ENCODE assay signal across 19 cellular contexts in the genomic region with DNA sequence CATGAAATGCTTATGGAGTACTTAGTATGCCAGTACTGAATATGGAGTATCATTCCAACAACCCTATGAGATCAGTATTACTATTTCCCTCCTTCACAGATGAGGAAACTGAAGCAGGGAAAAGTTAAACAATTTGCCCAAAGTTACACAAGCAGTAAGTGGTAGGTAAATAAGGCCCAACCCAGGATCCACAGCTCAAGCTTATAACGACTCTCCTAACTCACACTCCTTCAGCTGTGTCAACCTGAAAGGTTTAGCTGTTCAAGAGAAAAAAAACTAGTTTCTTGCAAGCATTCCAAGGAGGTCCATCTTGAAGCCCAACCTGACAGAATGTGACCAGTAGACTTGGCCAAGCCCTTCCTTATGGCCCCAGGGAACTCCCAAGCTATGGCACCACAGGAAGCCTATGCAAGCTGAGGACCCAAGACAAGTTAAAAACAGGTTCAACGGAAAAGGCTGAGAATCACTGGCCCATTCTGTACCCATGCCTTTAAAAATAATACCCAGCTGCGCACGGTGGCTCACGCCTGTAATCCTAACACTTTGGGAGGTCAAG. TPM values are rescaled to one million over a fixed set of nuclear protein-coding genes. Genes with fewer than 3 reads are reported as not detected.
DNase-seq lines count a peak whose midpoint lies in the region; ATAC-seq and TF ChIP-seq lines count a peak whose summit lies in the region.
"Had no signal": no experiment of that assay in that cellular context is flagged by ENCODE, and none has a peak within 500 bp of the region (broad histone marks: within the 10 kb centered on the region; RNA-seq: fewer than 3 reads in every experiment).

No MANE protein-coding gene starts in this region.

- no peak for TF ChIP-seq POLR2A in IMR-90 (IDR thresholded peaks at IDR 0.05; ENCODE audit: low read depth, low read length)
- no peak for TF ChIP-seq POLR2A in transverse colon (IDR thresholded peaks at IDR 0.05)

- CTCF ChIA-PET in IMR-90 (lab: Yijun Ruan, JAX): no interaction called here

- H2BK15ac ChIP-seq in IMR-90 (ENCODE audit: low read depth, low read length): no peak overlapping the region

- H3K27me3 ChIP-seq in IMR-90 (ENCODE audit: control insufficient read depth, insufficient read depth, low read length) (no peaks in the 10 kb centered on the region), colonic mucosa (no peaks in the 10 kb centered on the region), transverse colon (no peaks in the 10 kb centered on the region), SJCRH30 (no peaks in the 10 kb centered on the region)

- intact Hi-C loops in IMR-90 (cut with micrococcal nuclease): no loop called here
- intact Hi-C loops in colonic mucosa (cut with DNase I): no loop called here
- intact Hi-C loops in transverse colon (cut with DNase I; ENCODE audit: low total_unique reads): loop anchor here (10.0 kb wide), 1 partner anchor 175 kb away; a partner anchor contains a TSS

- dilution Hi-C loops in IMR-90 (cut with HindIII; ENCODE audit: low sequenced_read_pairs, unreplicated experiment): no loop called here

- no peak for TF ChIP-seq RAD21 in IMR-90 (IDR thresholded peaks at IDR 0.05; ENCODE audit: low read length)

- H3K4me3 Mint-ChIP-seq in mesothelial cell of epicardium: no peak overlapping the region
- H3K4me3 Mint-ChIP-seq: CD14-positive monocyte had no signal

- no peak for TF ChIP-seq CTCF in IMR-90 (conservative IDR thresholded peaks at IDR 0.05; ENCODE audit: low read depth, low read length)
- no peak for TF ChIP-seq CTCF in colonic mucosa (IDR thresholded peaks at IDR 0.05)
- TF ChIP-seq CTCF in mesothelial cell of epicardium (IDR thresholded peaks at IDR 0.05; ENCODE audit: unreplicated experiment): no peak
- TF ChIP-seq CTCF in transverse colon (IDR thresholded peaks at IDR 0.05): no peak

- BruUV-seq in IMR-90 (replicated peaks; lab: Mats Ljungman, UMichigan): no TSS peak

- H2AK5ac ChIP-seq in IMR-90 (ENCODE audit: low read depth, low read length): no peak overlapping the region

- peaks cover 6% of the 10 kb centered on the region for H3K36me3 Mint-ChIP-seq in mesothelial cell of epicardium

- H3K9ac ChIP-seq in IMR-90 (ENCODE audit: low read depth, low read length): no peak overlapping the region
- no peak overlapping the region for H3K9ac ChIP-seq in colonic mucosa (ENCODE audit: low read depth in 2 of 2, low read length in 2 of 2)

- no peak overlapping the region for H3K4me2 ChIP-seq in IMR-90 (ENCODE audit: low read depth, low read length)

- H3K4me1 ChIP-seq in IMR-90 (ENCODE audit: control insufficient read depth, insufficient read depth, low read length) (peaks cover 3% of the 10 kb centered on the region; the same call in 1 of the 2 replicates), colonic mucosa (peaks cover 25% of the 10 kb centered on the region), transverse colon (peaks cover 16 to 68% (median 47%) of the 10 kb centered on the region in 4 donors), SJCRH30 (no peaks in the 10 kb centered on the region)

- peaks cover 0 to 50% of the 10 kb centered on the region in 2 experiments; a peak in 3 of 4 replicates for H3K79me1 ChIP-seq in IMR-90 (ENCODE audit: low read depth in 1 of 2, low read length in 2 of 2)

- no peak overlapping the region for H3K4me3 ChIP-seq in IMR-90 (ENCODE audit: insufficient read depth, low read depth, low read length)
- H3K4me3 ChIP-seq in colonic mucosa: no peak overlapping the region
- no peak overlapping the region for H3K4me3 ChIP-seq in transverse colon
- H3K4me3 ChIP-seq in SJCRH30: no peak overlapping the region

- DNase-seq in IMR-90: no peak
- DNase-seq in colonic mucosa: no peak
- no peak for DNase-seq in mesothelial cell of epicardium (ENCODE audit: low spot score in 2 of 2, unreplicated experiment in 2 of 2)
- DNase-seq in transverse colon: no peak
- DNase-seq in HuH-7.5 (ENCODE audit: low spot score): no peak
- DNase-seq in SJCRH30: no peak
- DNase-seq in HUDEP-2 (lab: John Stamatoyannopoulos, UW; ENCODE audit: unreplicated experiment in 76 of 76): no peak
- DNase-seq: activated CD4-positive, alpha-beta T cell treated with anti-CD3 and anti-CD28 coated beads for 48 hours; activated gamma-delta T cell treated with Interleukin-2 at 50 U/mL for 16 hours; activated T-cell treated with anti-CD3 and anti-CD28 coated beads, Interleukin-2, amount 50 U/mL, for 1 hour; head of caudate nucleus; kidney; mesendoderm; naive thymus-derived CD8-positive, alpha-beta T cell; NCI-H446 treated with DMSO at 0.1 percent for 48 hours; small intestine; stimulated activated CD4-positive, alpha-beta T cell treated with anti-CD3 and anti-CD28 coated beads, Interleukin-1b, Interleukin-23, amount 100 ng/mL, for 48 hours had no signal

- no peak overlapping the region for H4K5ac ChIP-seq in IMR-90 (ENCODE audit: low read depth, low read length)

- H3K56ac ChIP-seq in IMR-90 (ENCODE audit: extremely low read depth, insufficient read depth, low read length): no peak overlapping the region

- H4K91ac ChIP-seq in IMR-90 (ENCODE audit: insufficient read depth, low read depth, low read length): no peak overlapping the region

- H2AK9ac ChIP-seq in IMR-90 (replicated peaks; ENCODE audit: low read depth, low read length, poor library complexity): peak overlapping the region; percentile 52

- peak overlapping the region; percentile 9 for H3K27ac Mint-ChIP-seq in mesothelial cell of epicardium

- WGBS in IMR-90 (ENCODE audit: extremely low coverage in 2 of 2, insufficient read length in 1 of 2), 2 experiments: no CpG with 5 or more reads among the region's 5 CpGs
- 83% methylated on average over 5 of the region's 5 CpGs; no CpG with 5 or more reads in 1 of the 2 donors for WGBS in transverse colon (ENCODE audit: low coverage in 1 of 2), 2 donors

- H3K9me1 ChIP-seq in IMR-90 (ENCODE audit: insufficient read depth, low read length): peaks cover 24% of the 10 kb centered on the region

- no peak overlapping the region for H2BK5ac ChIP-seq in IMR-90 (ENCODE audit: low read depth, low read length, poor library complexity, severe bottlenecking)

- no peak overlapping the region for H2BK20ac ChIP-seq in IMR-90 (ENCODE audit: low read depth, low read length)

- no peaks in the 10 kb centered on the region for H3K27me3 Mint-ChIP-seq in mesothelial cell of epicardium (ENCODE audit: low read depth)
- H3K27me3 Mint-ChIP-seq: naive thymus-derived CD8-positive, alpha-beta T cell had no signal

- peaks cover 16% of the 10 kb centered on the region for H3K36me3 ChIP-seq in IMR-90 (ENCODE audit: control insufficient read depth, insufficient read depth, low read length)
- H3K36me3 ChIP-seq in colonic mucosa: no peaks in the 10 kb centered on the region
- no peaks in the 10 kb centered on the region for H3K36me3 ChIP-seq in transverse colon
- peaks cover 2% of the 10 kb centered on the region; the same call in 1 of the 2 replicates for H3K36me3 ChIP-seq in SJCRH30

- ATAC-seq in IMR-90 (ENCODE audit: low read depth): no peak
- ATAC-seq: naive thymus-derived CD8-positive, alpha-beta T cell had no signal

- H3K9me3 Mint-ChIP-seq in mesothelial cell of epicardium: no peaks in the 10 kb centered on the region
- H3K9me3 Mint-ChIP-seq: CD14-positive monocyte; naive thymus-derived CD8-positive, alpha-beta T cell had no signal

- H3K4me1 Mint-ChIP-seq in mesothelial cell of epicardium: peaks cover 8% of the 10 kb centered on the region

- TF ChIP-seq EP300 in transverse colon (IDR thresholded peaks at IDR 0.05; ENCODE audit: low read depth): no peak

- peaks cover 94% of the 10 kb centered on the region for H4K20me1 ChIP-seq in IMR-90 (ENCODE audit: insufficient read depth, low read length)

- in situ Hi-C loops in IMR-90 (cut with MboI; ENCODE audit: low sequenced_read_pairs): no loop called here
- in situ Hi-C loops in transverse colon (cut with MboI; ENCODE audit: low pct_ligation_motif_present in 1 of 4, low pct_unique_long_range_greater_than_20kb in 1 of 4, low sequenced_read_pairs in 3 of 4): loop anchor here in 1 of 4 donors (10.0 kb wide), 1 partner anchor 75 kb away; no protein-coding TSS in a partner anchor

- H2BK120ac ChIP-seq in IMR-90 (ENCODE audit: low read depth, low read length): no peak overlapping the region

- POLR2A ChIA-PET in IMR-90 (lab: Charles Lee; ENCODE audit: unreplicated experiment): interaction anchor here (0.5 kb wide), 1 partner anchor 58 kb away, joined by 3 read pairs; no protein-coding TSS in a partner anchor

- no peak overlapping the region for H3K4ac ChIP-seq in IMR-90 (ENCODE audit: low read depth, low read length)

- H4K8ac ChIP-seq in IMR-90 (ENCODE audit: low read depth in 2 of 2, low read length in 2 of 2): no peak overlapping the region

- H3K9me3 ChIP-seq in IMR-90 (ENCODE audit: control insufficient read depth, insufficient read depth, low read length) (no peaks in the 10 kb centered on the region), colonic mucosa (no peaks in the 10 kb centered on the region), transverse colon (no peaks in the 10 kb centered on the region), SJCRH30 (replicated peaks) (no peaks in the 10 kb centered on the region)

- H3K14ac ChIP-seq in IMR-90 (replicated peaks; ENCODE audit: low read depth, low read length): no peak overlapping the region

- H3K18ac ChIP-seq in IMR-90 (ENCODE audit: low read depth, low read length): no peak overlapping the region

- H3K23ac ChIP-seq in IMR-90 (ENCODE audit: low read depth, low read length): no peak overlapping the region

- H3K27ac ChIP-seq in IMR-90 (ENCODE audit: insufficient read depth, low read length): no peak overlapping the region
- peak overlapping the region; percentile 55 for H3K27ac ChIP-seq in colonic mucosa
- H3K27ac ChIP-seq in transverse colon: peak overlapping the region; percentile 6 to 67 (median 20)
- no peak overlapping the region for H3K27ac ChIP-seq in SJCRH30
- H3K27ac ChIP-seq: epithelial cell of prostate had no signal

- no peak overlapping the region for H2AFZ ChIP-seq in IMR-90 (replicated peaks; ENCODE audit: low read length, poor library complexity)

RNA-seq across cellular contexts. Expression of a gene that starts 6.5 kb away (rescaled TPM):
- 100 and 123 TPM in 2 replicates for total RNA-seq in IMR-90 (2012; rRNA removed)
- 48.5 and 57.6 TPM in 2 replicates for polyA plus RNA-seq in IMR-90 (2012; rRNA removed)
- 21.4 and 31.0 TPM in 2 replicates for polyA plus RNA-seq in IMR-90 (2012; cell fraction: cytosol; rRNA removed)
- polyA plus RNA-seq in IMR-90 (2012; cell fraction: nucleus; rRNA removed; ENCODE audit: low replicate concordance): 8.5 and 27.3 TPM in 2 replicates
- 10 to 100 TPM; 74.5 to 82.0 TPM for total RNA-seq in colonic mucosa
- 38.2 to 41.9 TPM (median 41.3 TPM) in 3 replicates for total RNA-seq in mesothelial cell of epicardium
- 10 to 100 TPM; 33.4 to 95.3 (median 63.4) TPM for total RNA-seq in transverse colon
- total RNA-seq in SJCRH30 (2014; rRNA removed; shearing (Covaris generic)): 39.4 and 41.3 TPM in 2 replicates

RNA-seq across cellular contexts. Expression of a gene that starts 43.0 kb away (rescaled TPM):
- total RNA-seq in IMR-90 (2012; rRNA removed): 174 and 196 TPM in 2 replicates
- polyA plus RNA-seq in IMR-90 (2012; rRNA removed): 162 and 188 TPM in 2 replicates
- 98.5 and 136 TPM in 2 replicates for polyA plus RNA-seq in IMR-90 (2012; cell fraction: cytosol; rRNA removed)
- polyA plus RNA-seq in IMR-90 (2012; cell fraction: nucleus; rRNA removed; ENCODE audit: low replicate concordance): 327 and 394 TPM in 2 replicates
- 100 to 1,000 TPM; 280 to 315 TPM for total RNA-seq in colonic mucosa
- 144 to 149 TPM (median 147 TPM) in 3 replicates for total RNA-seq in mesothelial cell of epicardium
- 100 to 1,000 TPM; 163 to 456 (median 219) TPM for total RNA-seq in transverse colon
- 17.9 and 19.1 TPM in 2 replicates for total RNA-seq in SJCRH30 (2014; rRNA removed; shearing (Covaris generic))

RNA-seq across cellular contexts. Expression of a gene that starts 49.5 kb away (rescaled TPM):
- total RNA-seq in IMR-90 (2012; rRNA removed) (358 and 964 TPM in 2 replicates), colonic mucosa (100 to 1,000 TPM; 533 to 644 TPM), mesothelial cell of epicardium (714 to 730 TPM (median 714 TPM) in 3 replicates), transverse colon (1,000 to 10,000 TPM in 1 of 4 donors, 100 to 1,000 TPM in 3; 158 to 2,397 (median 594) TPM)
- 774 and 817 TPM in 2 replicates for polyA plus RNA-seq in IMR-90 (2012; rRNA removed)
- 140 and 369 TPM in 2 replicates for polyA plus RNA-seq in IMR-90 (2012; cell fraction: cytosol; rRNA removed)
- 42.1 and 246 TPM in 2 replicates for polyA plus RNA-seq in IMR-90 (2012; cell fraction: nucleus; rRNA removed; ENCODE audit: low replicate concordance)
- 471 and 592 TPM in 2 replicates for total RNA-seq in SJCRH30 (2014; rRNA removed; shearing (Covaris generic))

Comparison
In these comparisons a context has a peak if more than half of its experiments do, and no peak if none do; other contexts are left out.
1. H3K27ac ChIP-seq: peak in colonic mucosa (single experiment) and transverse colon (4 of 4); none in IMR-90 (single experiment) and SJCRH30 (single experiment).